In the genomic region with DNA sequence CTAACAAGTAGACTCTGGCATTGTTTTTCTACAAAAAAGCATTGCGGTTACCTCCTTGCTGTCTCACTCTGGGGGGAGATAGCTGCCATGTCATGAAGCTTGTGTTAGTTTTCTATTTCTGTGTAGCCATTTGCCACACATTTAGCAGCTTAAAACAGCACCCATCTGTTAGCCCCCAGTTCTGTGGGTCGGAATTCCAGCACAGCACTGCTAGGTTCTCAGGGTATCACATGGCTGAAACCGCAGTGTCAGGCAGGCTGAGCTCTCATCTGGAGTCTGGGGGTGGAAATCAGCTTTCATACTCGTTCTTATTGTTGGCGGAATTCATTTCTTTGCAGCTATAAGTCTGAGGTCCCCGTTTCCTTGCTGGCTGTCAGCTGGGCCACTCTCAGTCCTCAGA, we compare ENCODE assay signal across 15 cellular contexts. TPM values are rescaled to one million over a fixed set of nuclear protein-coding genes. Genes with fewer than 3 reads are reported as not detected.
DNase-seq lines count a peak whose midpoint lies in the region; ATAC-seq and TF ChIP-seq lines count a peak whose summit lies in the region.
"Had no signal": no experiment of that assay in that cellular context is flagged by ENCODE, and none has a peak within 500 bp of the region (broad histone marks: within the 10 kb centered on the region; RNA-seq: fewer than 3 reads in every experiment).

No MANE protein-coding gene starts in this region.

- H3K79me1 ChIP-seq in H9 (ENCODE audit: insufficient read depth, low read depth, low read length, poor library complexity, severe bottlenecking) (no peaks in the 10 kb centered on the region), mesenchymal stem cell (replicated peaks; ENCODE audit: low read length, poor library complexity, severe bottlenecking) (no peaks in the 10 kb centered on the region)

- no peak overlapping the region for H3K4me3 Mint-ChIP-seq in activated CD4-positive, alpha-beta T cell treated with anti-CD3 and anti-CD28 coated beads, Interleukin-2, amount 10 ng/mL, durations not matched to agents 24 days and 14 days
- H3K4me3 Mint-ChIP-seq in H9 (no peak overlapping the region), nephron progenitor cell (no peak overlapping the region)
- H3K4me3 Mint-ChIP-seq in activated CD8-positive, alpha-beta T cell treated with anti-CD3 and anti-CD28 coated beads for 36 hours: no peak overlapping the region
- H3K4me3 Mint-ChIP-seq: CD4-positive, alpha-beta T cell; IgD-negative memory B cell had no signal

- H3K14ac ChIP-seq in H9 (ENCODE audit: insufficient read depth, low read length): 0 out of 2 replicates have a peak overlapping the region, but pooled peaks have one; percentile 13
- H3K14ac ChIP-seq in mesenchymal stem cell (ENCODE audit: low read length in 2 of 2): peak overlapping the region in 1 of 2 experiments; percentile 28

- H2BK15ac ChIP-seq in H9 (ENCODE audit: low read depth, low read length) (no peak overlapping the region), mesenchymal stem cell (ENCODE audit: low read depth, poor library complexity, severe bottlenecking) (no peak overlapping the region)

- H2AK5ac ChIP-seq in H9 (ENCODE audit: insufficient read length, low read length) (no peak overlapping the region), mesenchymal stem cell (ENCODE audit: low read length, severe bottlenecking) (no peak overlapping the region)

- intact Hi-C loops in activated CD4-positive, alpha-beta T cell treated with anti-CD3 and anti-CD28 coated beads, Interleukin-2, amount 10 ng/mL, durations not matched to agents 24 days and 14 days (cut with micrococcal nuclease): no loop called here
- intact Hi-C loops in activated CD8-positive, alpha-beta T cell treated with anti-CD3 and anti-CD28 coated beads for 36 hours (cut with micrococcal nuclease): no loop called here

- H3K36me3 ChIP-seq in mesenchymal stem cell (ENCODE audit: control insufficient read depth in 1 of 2, insufficient read depth in 2 of 2, low read depth in 1 of 2, low read length in 2 of 2): no peaks in the 10 kb centered on the region
- no peaks in the 10 kb centered on the region for H3K36me3 ChIP-seq in Karpas-422 (ENCODE audit: insufficient read depth, low read length)

- no peak overlapping the region for H3K27ac Mint-ChIP-seq in activated CD4-positive, alpha-beta T cell treated with anti-CD3 and anti-CD28 coated beads, Interleukin-2, amount 10 ng/mL, durations not matched to agents 24 days and 14 days
- H3K27ac Mint-ChIP-seq in H9 (peak overlapping the region in 1 of 3 experiments; percentile 52; a peak in 1 of 7 replicates), nephron progenitor cell (peak overlapping the region; percentile 75)
- H3K27ac Mint-ChIP-seq in activated CD8-positive, alpha-beta T cell treated with anti-CD3 and anti-CD28 coated beads for 36 hours: no peak overlapping the region
- H3K27ac Mint-ChIP-seq: CD4-positive, alpha-beta T cell; IgD-negative memory B cell had no signal

- H4K8ac ChIP-seq in H9 (replicated peaks; ENCODE audit: insufficient read length, low read depth, low read length): no peak overlapping the region
- no peak overlapping the region for H4K8ac ChIP-seq in mesenchymal stem cell (ENCODE audit: low read length)

- H3K9me2 ChIP-seq in Karpas-422 (replicated peaks; ENCODE audit: insufficient read depth, low read length): no peaks in the 10 kb centered on the region

- DNase-seq in activated CD4-positive, alpha-beta T cell treated with anti-CD3 and anti-CD28 coated beads, Interleukin-2, amount 10 ng/mL, durations not matched to agents 24 days and 14 days: peak; percentile 26
- DNase-seq in activated CD4-positive, alpha-beta T cell treated with anti-CD3 and anti-CD28 coated beads, Interleukin-2, amount 50 U/mL, for 1 hour: no peak
- DNase-seq in H9 (no peak), mesenchymal stem cell (no peak), nephron progenitor cell (no peak), HCEC 1CT (no peak), Karpas-422 (no peak)
- DNase-seq in activated CD8-positive, alpha-beta T cell treated with anti-CD3 and anti-CD28 coated beads for 36 hours: no peak
- DNase-seq: Caco-2; CD4-positive, alpha-beta T cell; DMS79 treated with DMSO at 0.1 percent for 48 hours; GF-D8; KBM-7 had no signal

- no peaks in the 10 kb centered on the region for H3K23me2 ChIP-seq in H9 (ENCODE audit: insufficient read length, low read depth, low read length, poor library complexity, severe bottlenecking)

- POLR2A ChIA-PET in activated CD8-positive, alpha-beta T cell treated with anti-CD3 and anti-CD28 coated beads for 36 hours (lab: Charles Lee): no interaction called here

- H3K4me3 ChIP-seq in mesenchymal stem cell (ENCODE audit: insufficient read depth in 1 of 2, low read depth in 1 of 2, low read length in 2 of 2) (no peak overlapping the region), Karpas-422 (ENCODE audit: low read length) (no peak overlapping the region)

- peak overlapping the region; percentile 32 for H2AFZ ChIP-seq in H9 (ENCODE audit: low read length)
- peak overlapping the region; percentile 14 for H2AFZ ChIP-seq in mesenchymal stem cell (ENCODE audit: low read depth, low read length)
- H2AFZ ChIP-seq in Karpas-422 (ENCODE audit: low read length): no peak overlapping the region

- H3K4me2 ChIP-seq in H9 (ENCODE audit: insufficient read depth, insufficient read length, low read length) (no peak overlapping the region), mesenchymal stem cell (ENCODE audit: low read length, poor library complexity, severe bottlenecking) (no peak overlapping the region), Karpas-422 (ENCODE audit: low read depth, low read length, poor library complexity, severe bottlenecking) (no peak overlapping the region)

- H3T11ph ChIP-seq in H9 (ENCODE audit: low read length): no peak overlapping the region

- CTCF ChIA-PET in activated CD8-positive, alpha-beta T cell treated with anti-CD3 and anti-CD28 coated beads for 36 hours (lab: Charles Lee): interaction anchor here (0.9 kb wide), 1 partner anchor 63 kb away, joined by 3 read pairs; no protein-coding TSS in a partner anchor

- no peak overlapping the region for H2BK12ac ChIP-seq in H9 (ENCODE audit: insufficient read length, low read depth, low read length)
- H2BK12ac ChIP-seq in mesenchymal stem cell (ENCODE audit: low read length in 2 of 2): no peak overlapping the region

- H3K27me3 ChIP-seq in H9 (ENCODE audit: insufficient read depth, low read length) (no peaks in the 10 kb centered on the region), mesenchymal stem cell (ENCODE audit: control insufficient read depth in 1 of 2, insufficient read depth in 1 of 2, low read length in 2 of 2) (no peaks in the 10 kb centered on the region), Karpas-422 (ENCODE audit: low read length) (no peaks in the 10 kb centered on the region)

- no peak overlapping the region for H3K18ac ChIP-seq in H9 (ENCODE audit: insufficient read length, low read depth, low read length)
- H3K18ac ChIP-seq in mesenchymal stem cell (ENCODE audit: low read depth in 1 of 2, low read length in 2 of 2): no peak overlapping the region

- H3K4me1 ChIP-seq in H9 (ENCODE audit: insufficient read depth, low read length) (no peaks in the 10 kb centered on the region), mesenchymal stem cell (ENCODE audit: control insufficient read depth, insufficient read depth, low read depth, low read length) (no peaks in the 10 kb centered on the region), Karpas-422 (ENCODE audit: low read length) (no peaks in the 10 kb centered on the region)
- H3K4me1 ChIP-seq: Caco-2 had no signal

- H3K56ac ChIP-seq in H9 (ENCODE audit: insufficient read length, low read depth, low read length): no peak overlapping the region

- no peak overlapping the region for H2BK20ac ChIP-seq in H9 (ENCODE audit: low read depth, low read length, poor library complexity, severe bottlenecking)

- H3K9me3 ChIP-seq in H9 (ENCODE audit: control insufficient read depth, low read depth, low read length) (no peaks in the 10 kb centered on the region), mesenchymal stem cell (ENCODE audit: control insufficient read depth, low read length) (no peaks in the 10 kb centered on the region), Karpas-422 (ENCODE audit: low read length) (peaks cover 23% of the 10 kb centered on the region)
- H3K9me3 ChIP-seq: Caco-2 had no signal

- H4K20me1 ChIP-seq in H9 (ENCODE audit: control insufficient read depth, insufficient read depth, insufficient read length): no peaks in the 10 kb centered on the region
- no peaks in the 10 kb centered on the region for H4K20me1 ChIP-seq in Karpas-422 (ENCODE audit: insufficient read depth, low read depth, low read length)

- no peak overlapping the region for H3K4ac ChIP-seq in H9 (ENCODE audit: low read depth, low read length)
- no peak overlapping the region for H3K4ac ChIP-seq in mesenchymal stem cell (ENCODE audit: low read depth in 1 of 2, low read length in 2 of 2)

- H3K27ac ChIP-seq in H9 (ENCODE audit: insufficient read length, low read depth, low read length) (no peak overlapping the region), mesenchymal stem cell (ENCODE audit: low read length, poor library complexity, severe bottlenecking) (no peak overlapping the region), Karpas-422 (ENCODE audit: low read length) (no peak overlapping the region)
- H3K27ac ChIP-seq: C4-2B had no signal

- H3K4me1 Mint-ChIP-seq in activated CD4-positive, alpha-beta T cell treated with anti-CD3 and anti-CD28 coated beads, Interleukin-2, amount 10 ng/mL, durations not matched to agents 24 days and 14 days: no peaks in the 10 kb centered on the region
- H3K4me1 Mint-ChIP-seq in H9: peaks cover 0 to 5% of the 10 kb centered on the region in 2 experiments; a peak in 1 of 4 replicates
- H3K4me1 Mint-ChIP-seq in nephron progenitor cell: peaks cover 9% of the 10 kb centered on the region
- no peaks in the 10 kb centered on the region for H3K4me1 Mint-ChIP-seq in activated CD8-positive, alpha-beta T cell treated with anti-CD3 and anti-CD28 coated beads for 36 hours (ENCODE audit: low read depth)
- H3K4me1 Mint-ChIP-seq: IgD-negative memory B cell had no signal

- H3K23ac ChIP-seq in H9 (ENCODE audit: insufficient read length, low read depth, low read length): no peak overlapping the region
- H3K23ac ChIP-seq in mesenchymal stem cell (ENCODE audit: low read length in 2 of 2): no peak overlapping the region

- no peak overlapping the region for H4K91ac ChIP-seq in H9 (ENCODE audit: insufficient read length, low read depth, low read length)
- no peak overlapping the region for H4K91ac ChIP-seq in mesenchymal stem cell (ENCODE audit: low read length)

- H3K27me3 Mint-ChIP-seq in activated CD4-positive, alpha-beta T cell treated with anti-CD3 and anti-CD28 coated beads, Interleukin-2, amount 10 ng/mL, durations not matched to agents 24 days and 14 days: peaks cover 2% of the 10 kb centered on the region
- H3K27me3 Mint-ChIP-seq in H9 (ENCODE audit: low read depth): no peaks in the 10 kb centered on the region
- peaks cover 4% of the 10 kb centered on the region for H3K27me3 Mint-ChIP-seq in nephron progenitor cell (ENCODE audit: low read depth, poor library complexity)
- H3K27me3 Mint-ChIP-seq in activated CD8-positive, alpha-beta T cell treated with anti-CD3 and anti-CD28 coated beads for 36 hours: peaks cover 4% of the 10 kb centered on the region
- H3K27me3 Mint-ChIP-seq: IgD-negative memory B cell had no signal

- no peaks in the 10 kb centered on the region for H3K79me2 ChIP-seq in H9 (ENCODE audit: insufficient read depth, low read length)
- no peaks in the 10 kb centered on the region for H3K79me2 ChIP-seq in Karpas-422 (ENCODE audit: low read length)

- ATAC-seq in activated CD8-positive, alpha-beta T cell treated with anti-CD3 and anti-CD28 coated beads for 36 hours: no peak

- no peak overlapping the region for H4K5ac ChIP-seq in H9 (ENCODE audit: insufficient read length, low read depth, low read length)

- no peak overlapping the region for H2BK120ac ChIP-seq in H9 (ENCODE audit: low read depth, low read length, poor library complexity, severe bottlenecking)
- H2BK120ac ChIP-seq in mesenchymal stem cell (ENCODE audit: low read depth, low read length): no peak overlapping the region

- WGBS in H9 (ENCODE audit: extremely low coverage, insufficient read length, low lambda C conversion rate): no CpG with 5 or more reads among the region's 6 CpGs
- 86% methylated on average over 6 of the region's 6 CpGs for WGBS in mesenchymal stem cell

- TF ChIP-seq CTCF in H9 (conservative IDR thresholded peaks at IDR 0.05): no peak
- TF ChIP-seq CTCF in nephron progenitor cell (IDR thresholded peaks at IDR 0.05): no peak
- TF ChIP-seq CTCF in activated CD8-positive, alpha-beta T cell treated with anti-CD3 and anti-CD28 coated beads for 36 hours (IDR thresholded peaks at IDR 0.05): no peak

- H3K9me3 Mint-ChIP-seq in activated CD4-positive, alpha-beta T cell treated with anti-CD3 and anti-CD28 coated beads, Interleukin-2, amount 10 ng/mL, durations not matched to agents 24 days and 14 days: no peaks in the 10 kb centered on the region
- H3K9me3 Mint-ChIP-seq in H9 (no peaks in the 10 kb centered on the region; a peak in 1 of 5 replicates), nephron progenitor cell (no peaks in the 10 kb centered on the region)
- H3K9me3 Mint-ChIP-seq in activated CD8-positive, alpha-beta T cell treated with anti-CD3 and anti-CD28 coated beads for 36 hours: no peaks in the 10 kb centered on the region
- H3K9me3 Mint-ChIP-seq: CD4-positive, alpha-beta T cell; IgD-negative memory B cell had no signal

- H3K36me3 Mint-ChIP-seq in activated CD4-positive, alpha-beta T cell treated with anti-CD3 and anti-CD28 coated beads, Interleukin-2, amount 10 ng/mL, durations not matched to agents 24 days and 14 days (ENCODE audit: low read depth): no peaks in the 10 kb centered on the region
- no peaks in the 10 kb centered on the region for H3K36me3 Mint-ChIP-seq in H9 (ENCODE audit: insufficient read depth in 1 of 3, low read depth in 3 of 3)
- H3K36me3 Mint-ChIP-seq in nephron progenitor cell (ENCODE audit: low read depth): no peaks in the 10 kb centered on the region
- H3K36me3 Mint-ChIP-seq in activated CD8-positive, alpha-beta T cell treated with anti-CD3 and anti-CD28 coated beads for 36 hours (ENCODE audit: low read depth): no peaks in the 10 kb centered on the region
- H3K36me3 Mint-ChIP-seq: IgD-negative memory B cell had no signal

- H2BK5ac ChIP-seq in H9 (ENCODE audit: insufficient read length, low read length) (no peak overlapping the region), mesenchymal stem cell (ENCODE audit: low read depth, low read length, poor library complexity, severe bottlenecking) (no peak overlapping the region)

- H3K9ac ChIP-seq in H9 (ENCODE audit: extremely low read depth, insufficient read length, low read length) (no peak overlapping the region), mesenchymal stem cell (ENCODE audit: low read length) (no peak overlapping the region), Karpas-422 (ENCODE audit: low read length) (no peak overlapping the region)

RNA-seq across cellular contexts. Expression of a gene that starts 19.9 kb away (rescaled TPM):
- total RNA-seq in activated CD4-positive, alpha-beta T cell treated with anti-CD3 and anti-CD28 coated beads, Interleukin-2, amount 10 ng/mL, durations not matched to agents 24 days and 14 days: not detected in 2 replicates
- 2.6 and 3.6 TPM in 2 replicates for total RNA-seq in H9 (2021)
- polyA plus RNA-seq in mesenchymal stem cell (2013, experiment 1 of 2): 9.7 TPM
- polyA plus RNA-seq in mesenchymal stem cell (2013, experiment 2 of 2): 11.0 TPM
- total RNA-seq in Karpas-422 (2014; rRNA removed; shearing (Covaris generic); ENCODE audit: low replicate concordance): 0.14 and 1.3 TPM in 2 replicates
- total RNA-seq in activated CD8-positive, alpha-beta T cell treated with anti-CD3 and anti-CD28 coated beads for 36 hours: not detected
- total RNA-seq: CD4-positive, alpha-beta T cell had no signal
- polyA plus RNA-seq: IgD-negative memory B cell had no signal
